28 cellular contexts compared by ENCODE assay signal in the genomic region with DNA sequence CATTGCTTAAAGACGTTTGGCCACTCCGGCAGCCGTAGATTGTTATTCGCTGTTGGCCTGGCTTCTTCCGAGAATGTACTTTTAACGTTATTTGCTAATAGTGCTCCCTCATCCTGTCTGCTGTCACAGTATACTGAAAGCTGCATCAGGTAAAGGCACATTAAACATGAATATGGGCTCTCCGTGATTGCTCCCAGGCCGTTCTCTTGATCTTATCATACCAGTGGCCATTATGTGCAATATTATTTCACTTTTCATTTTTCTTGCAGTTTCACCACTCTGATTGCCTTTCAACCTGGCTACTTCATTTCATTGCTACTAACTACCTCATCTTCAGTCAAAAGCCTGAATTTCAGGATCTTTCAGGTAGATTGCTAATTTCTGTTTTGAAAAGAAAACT.
"Had no signal": no experiment of that assay in that cellular context is flagged by ENCODE, and none has a peak within 500 bp of the region (broad histone marks: within the 10 kb centered on the region; RNA-seq: fewer than 3 reads in every experiment).

No MANE protein-coding gene starts in this region.

- H3K9me3 ChIP-seq: esophagus squamous epithelium, heart right ventricle, neutrophil, pancreas, right atrium auricular region, suprapubic skin, transverse colon, vagina had no signal

- H3K27me3 Mint-ChIP-seq: memory B cell; progenitor cell of endocrine pancreas; stimulated activated naive CD8-positive, alpha-beta T cell treated with anti-CD3 and anti-CD28 coated beads, Interleukin-15, amount 100 ng/mL, for 72 hours had no signal

- H3K9me3 Mint-ChIP-seq: memory B cell; natural killer cell; stimulated activated naive CD8-positive, alpha-beta T cell treated with anti-CD3 and anti-CD28 coated beads, Interleukin-15, amount 100 ng/mL, for 72 hours had no signal

- H3K27ac ChIP-seq: coronary artery, esophagus squamous epithelium, neutrophil, pancreas, right atrium auricular region, suprapubic skin, transverse colon, vagina had no signal

- ATAC-seq: left lobe of liver; natural killer cell; sciatic nerve; stimulated activated naive CD8-positive, alpha-beta T cell treated with anti-CD3 and anti-CD28 coated beads, Interleukin-15, amount 100 ng/mL, for 72 hours had no signal

- H3K36me3 Mint-ChIP-seq: memory B cell had no signal

- H3K27me3 ChIP-seq: esophagus squamous epithelium, heart right ventricle, neutrophil, pancreas, right atrium auricular region, suprapubic skin, transverse colon, vagina had no signal

- H3K4me3 ChIP-seq: coronary artery, esophagus squamous epithelium, heart right ventricle, lung, pancreas, right atrium auricular region, smooth muscle cell, suprapubic skin, transverse colon, vagina had no signal

- H3K4me3 Mint-ChIP-seq: memory B cell; natural killer cell; stimulated activated naive CD8-positive, alpha-beta T cell treated with anti-CD3 and anti-CD28 coated beads, Interleukin-15, amount 100 ng/mL, for 72 hours had no signal

- DNase-seq: dermis blood vessel endothelial cell; effector memory CD4-positive, alpha-beta T cell; erythroblast; esophagus squamous epithelium; foreskin melanocyte; glutamatergic neuron; heart right ventricle; hippocampal formation; natural killer cell; pancreas; stimulated activated CD4-positive, alpha-beta T cell treated with anti-CD3 and anti-CD28 coated beads, Interleukin-12 subunit alpha, Interleukin-12 subunit beta, amount 100 ng/mL, for 4 hours; stimulated activated CD4-positive, alpha-beta T cell treated with anti-CD3 and anti-CD28 coated beads, Interleukin-1b, Interleukin-23, amount 100 ng/mL, for 48 hours; stimulated activated CD4-positive, alpha-beta T cell treated with anti-CD3 and anti-CD28 coated beads, Interleukin-4, amount 100 ng/mL, for 1 hour; stimulated activated CD8-positive, alpha-beta memory T cell treated with anti-CD3 and anti-CD28 coated beads, Interleukin-4, amount 100 ng/mL, for 48 hours; stimulated activated naive CD4-positive, alpha-beta T cell; stimulated activated naive CD8-positive, alpha-beta T cell treated with anti-CD3 and anti-CD28 coated beads, Interleukin-15, amount 100 ng/mL, for 72 hours; transverse colon had no signal

- H3K36me3 ChIP-seq: neutrophil had no signal

- H3K4me1 ChIP-seq: esophagus squamous epithelium, pancreas, right atrium auricular region, suprapubic skin, transverse colon, vagina had no signal

- H3K27ac Mint-ChIP-seq: natural killer cell; progenitor cell of endocrine pancreas; stimulated activated naive CD8-positive, alpha-beta T cell treated with anti-CD3 and anti-CD28 coated beads, Interleukin-15, amount 100 ng/mL, for 72 hours had no signal
